ENCODE assay signal across 22 cellular contexts in the genomic region with DNA sequence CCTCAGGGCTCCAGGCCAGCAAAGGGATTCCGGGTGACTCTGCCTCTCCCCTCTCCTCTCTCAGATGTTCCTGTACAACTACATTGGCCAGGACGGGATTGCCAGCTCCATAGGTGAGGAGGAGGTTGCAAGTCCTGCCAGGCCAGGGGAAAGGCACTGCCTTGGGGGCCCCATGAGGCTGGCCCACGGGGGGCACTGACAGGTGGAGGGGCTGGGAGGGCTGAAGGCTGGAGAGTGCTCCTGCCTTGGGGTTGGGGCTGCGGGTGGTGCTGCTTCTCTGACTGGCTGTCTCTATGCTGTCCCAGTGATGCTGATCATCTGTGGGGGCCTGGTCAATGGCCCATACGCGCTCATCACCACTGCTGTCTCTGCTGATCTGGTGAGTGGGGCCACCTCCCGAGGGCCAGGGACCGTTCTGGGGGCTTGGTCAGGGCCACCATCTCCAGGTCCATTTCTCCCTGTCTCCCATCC.
"Had no signal": no experiment of that assay in that cellular context is flagged by ENCODE, and none has a peak within 500 bp of the region (broad histone marks: within the 10 kb centered on the region; RNA-seq: fewer than 3 reads in every experiment).

No MANE protein-coding gene starts in this region.

- H3K4me1 ChIP-seq: heart right ventricle, stomach had no signal

- DNase-seq: activated CD4-positive, alpha-beta T cell treated with anti-CD3 and anti-CD28 coated beads, Interleukin-2, amount 50 U/mL, for 1 hour; activated CD8-positive, alpha-beta memory T cell treated with anti-CD3 and anti-CD28 coated beads for 24 hours; activated naive CD4-positive, alpha-beta T cell treated with Interleukin-2 at 50 U/mL for 16 hours; activated naive CD8-positive, alpha-beta T cell treated with anti-CD3 and anti-CD28 coated beads, Interleukin-2, amount 10 ng/mL, durations not matched to agents 7 days and 5 days; activated T-cell treated with anti-CD3 and anti-CD28 coated beads, Interleukin-2, amount 50 U/mL, for 48 hours; amniotic stem cell; cerebellar nuclear complex; cortex of kidney; heart right ventricle; islet precursor cell; left cardiac atrium; nephron progenitor cell; occipital lobe; stimulated activated CD4-positive, alpha-beta T cell treated with anti-CD3 and anti-CD28 coated beads, Interleukin-4, amount 100 ng/mL, for 24 hours; stomach; SW 1271; T-helper 17 cell had no signal

- H3K27me3 Mint-ChIP-seq: activated naive CD8-positive, alpha-beta T cell treated with anti-CD3 and anti-CD28 coated beads, Interleukin-2, amount 10 ng/mL, durations not matched to agents 7 days and 5 days had no signal

- H3K27ac Mint-ChIP-seq: activated naive CD8-positive, alpha-beta T cell treated with anti-CD3 and anti-CD28 coated beads, Interleukin-2, amount 10 ng/mL, durations not matched to agents 7 days and 5 days; nephron progenitor cell; T-helper 17 cell had no signal

- H3K4me3 Mint-ChIP-seq: activated naive CD8-positive, alpha-beta T cell treated with anti-CD3 and anti-CD28 coated beads, Interleukin-2, amount 10 ng/mL, durations not matched to agents 7 days and 5 days; nephron progenitor cell; T-helper 17 cell had no signal

- ATAC-seq: activated CD4-positive, CD25-positive, alpha-beta regulatory T cell treated with anti-CD3 and anti-CD28 coated beads, Interleukin-2, amount 50 U/mL, for 24 hours; left cardiac atrium; T-helper 17 cell had no signal

- H3K36me3 Mint-ChIP-seq: activated naive CD8-positive, alpha-beta T cell treated with anti-CD3 and anti-CD28 coated beads, Interleukin-2, amount 10 ng/mL, durations not matched to agents 7 days and 5 days had no signal

- H3K9me3 Mint-ChIP-seq: activated naive CD8-positive, alpha-beta T cell treated with anti-CD3 and anti-CD28 coated beads, Interleukin-2, amount 10 ng/mL, durations not matched to agents 7 days and 5 days; nephron progenitor cell had no signal

- H3K9me3 ChIP-seq: heart right ventricle, stomach, suprapubic skin, tibial nerve, vagina had no signal

- H3K36me3 ChIP-seq: stomach, suprapubic skin, tibial nerve, vagina had no signal

- H3K4me3 ChIP-seq: heart right ventricle, stomach, suprapubic skin, tibial nerve, vagina had no signal

- H3K4me1 Mint-ChIP-seq: T-helper 17 cell had no signal

- H3K27me3 ChIP-seq: tibial nerve, vagina had no signal

- H3K27ac ChIP-seq: epithelial cell of prostate, heart right ventricle, stomach, suprapubic skin, tibial nerve, vagina had no signal
